ENCODE assay signal across 14 cellular contexts in genomic region chrX:83416273-83416672, GRCh38.
DNase-seq lines count a peak whose midpoint lies in the region; ATAC-seq, FAIRE-seq and TF ChIP-seq lines count a peak whose summit lies in the region.
"Had no signal": no experiment of that assay in that cellular context is flagged by ENCODE, and none has a peak within 500 bp of the region (broad histone marks: within the 10 kb centered on the region; RNA-seq: fewer than 3 reads in every experiment).

No MANE protein-coding gene starts in this region.

- H3K4me1 Mint-ChIP-seq in osteocyte (ENCODE audit: unreplicated experiment), result no peaks in the 10 kb centered on the region
- no peaks in the 10 kb centered on the region for H3K4me1 Mint-ChIP-seq in activated naive CD8-positive, alpha-beta T cell treated with anti-CD3 and anti-CD28 coated beads, Interleukin-2, amount 50 U/mL, for 24 hours
- H3K4me1 Mint-ChIP-seq: B cell had no signal

- H3K36me3 ChIP-seq in H1 (ENCODE audit: control insufficient read depth in 2 of 4, insufficient read depth in 4 of 4, low read length in 3 of 4) (no peaks in the 10 kb centered on the region), smooth muscle cell (ENCODE audit: low read depth) (no peaks in the 10 kb centered on the region)
- H3K36me3 ChIP-seq: lower lobe of right lung, SJCRH30, uterus had no signal

- no peaks in the 10 kb centered on the region for H3K9me3 ChIP-seq in H1 (ENCODE audit: insufficient read depth in 2 of 2, low read depth in 1 of 2, low read length in 1 of 2)
- no peaks in the 10 kb centered on the region for H3K9me3 ChIP-seq in smooth muscle cell (replicated peaks; ENCODE audit: low read depth)
- H3K9me3 ChIP-seq: lower lobe of right lung, SJCRH30, uterus had no signal

- no peak overlapping the region for H3K18ac ChIP-seq in H1 (ENCODE audit: extremely low read depth, low read length)

- no peak overlapping the region for H2BK12ac ChIP-seq in H1 (ENCODE audit: low read depth, low read length)

- H2BK5ac ChIP-seq in H1 (ENCODE audit: low read depth, low read length), result no peak overlapping the region

- no peak for TF ChIP-seq POLR2A in H1 (IDR thresholded peaks at IDR 0.05; ENCODE audit: control extremely low read depth in 1 of 2, low read depth in 2 of 2, low read length in 2 of 2)

- TF ChIP-seq CTCF in H1 (IDR thresholded peaks at IDR 0.05; ENCODE audit: control extremely low read depth in 1 of 3, insufficient read depth in 1 of 3, low read depth in 1 of 3, low read length in 3 of 3) (peak in 1 of 3 experiments; percentile 29; a peak in 1 of 4 replicates), smooth muscle cell (IDR thresholded peaks at IDR 0.05; ENCODE audit: borderline replicate concordance, insufficient read depth, poor library complexity, severe bottlenecking) (peak; percentile 42), osteocyte (IDR thresholded peaks at IDR 0.05) (no peak)

- no peak overlapping the region for H2BK120ac ChIP-seq in H1 (replicated peaks; ENCODE audit: low read depth, low read length)

- no peak overlapping the region for H2AK5ac ChIP-seq in H1 (ENCODE audit: low read depth, low read length)

- no peak overlapping the region for H3K9ac ChIP-seq in H1 (replicated peaks in 1 of 4; ENCODE audit: extremely low read depth in 1 of 4, low read depth in 3 of 4, low read length in 3 of 4)
- H3K9ac ChIP-seq in smooth muscle cell (ENCODE audit: low read depth), result no peak overlapping the region

- no peaks in the 10 kb centered on the region for H3K36me3 Mint-ChIP-seq in osteocyte (ENCODE audit: unreplicated experiment)
- no peaks in the 10 kb centered on the region for H3K36me3 Mint-ChIP-seq in activated naive CD8-positive, alpha-beta T cell treated with anti-CD3 and anti-CD28 coated beads, Interleukin-2, amount 50 U/mL, for 24 hours (ENCODE audit: low read depth)

- H4K5ac ChIP-seq in H1 (ENCODE audit: insufficient read length, low read depth, low read length), result no peak overlapping the region

- peak; percentile 29 to 33; a peak in 2 of 4 replicates for TF ChIP-seq RAD21 in H1 (IDR thresholded peaks at IDR 0.05 in 1 of 2, conservative IDR thresholded peaks at IDR 0.05 in 1 of 2; ENCODE audit: low read depth in 2 of 2, low read length in 2 of 2)

- H4K8ac ChIP-seq in H1 (ENCODE audit: extremely low read depth, insufficient read depth, low read length), result no peak overlapping the region

- no peaks in the 10 kb centered on the region for H3F3A ChIP-seq in smooth muscle cell (ENCODE audit: low read depth)

- POLR2A ChIA-PET in H1 (lab: Charles Lee; ENCODE audit: partially characterized antibody), result no interaction called here

- H3K23ac ChIP-seq in H1 (ENCODE audit: insufficient read length), result no peak overlapping the region

- H3K4me1 ChIP-seq in H1 (replicated peaks in 1 of 4; ENCODE audit: control insufficient read depth in 3 of 4, insufficient read depth in 4 of 4, low read length in 3 of 4) (no peaks in the 10 kb centered on the region), smooth muscle cell (ENCODE audit: low read depth) (no peaks in the 10 kb centered on the region)
- H3K4me1 ChIP-seq: lower lobe of right lung, SJCRH30, uterus had no signal

- H3K4ac ChIP-seq in H1 (replicated peaks; ENCODE audit: insufficient read length, low read depth, low read length), result no peak overlapping the region

- H3K27me3 Mint-ChIP-seq in osteocyte (ENCODE audit: unreplicated experiment), result no peaks in the 10 kb centered on the region
- no peaks in the 10 kb centered on the region for H3K27me3 Mint-ChIP-seq in activated naive CD8-positive, alpha-beta T cell treated with anti-CD3 and anti-CD28 coated beads, Interleukin-2, amount 50 U/mL, for 24 hours
- H3K27me3 Mint-ChIP-seq: B cell had no signal

- H3K27me3 ChIP-seq in H1 (replicated peaks in 1 of 4; ENCODE audit: control insufficient read depth in 3 of 4, extremely low read depth in 1 of 4, insufficient read depth in 3 of 4, low read length in 3 of 4) (no peaks in the 10 kb centered on the region), smooth muscle cell (ENCODE audit: low read depth) (no peaks in the 10 kb centered on the region)
- H3K27me3 ChIP-seq: SJCRH30, uterus had no signal

- H2BK15ac ChIP-seq in H1 (ENCODE audit: low read length), result no peak overlapping the region

- no peak overlapping the region for H2BK20ac ChIP-seq in H1 (ENCODE audit: low read length)

- H3K4me3 ChIP-seq in H1 (ENCODE audit: extremely low read depth in 1 of 4, insufficient read depth in 2 of 4, low read depth in 3 of 4, low read length in 4 of 4), result no peak overlapping the region
- H3K4me3 ChIP-seq in smooth muscle cell, result no peak overlapping the region
- H3K4me3 ChIP-seq: lower lobe of right lung, SJCRH30, uterus had no signal

- H3K4me3 Mint-ChIP-seq in osteocyte (ENCODE audit: unreplicated experiment), result no peak overlapping the region
- H3K4me3 Mint-ChIP-seq in activated naive CD8-positive, alpha-beta T cell treated with anti-CD3 and anti-CD28 coated beads, Interleukin-2, amount 50 U/mL, for 24 hours, result no peak overlapping the region
- H3K4me3 Mint-ChIP-seq: activated CD8-positive, alpha-beta T cell treated with anti-CD3 and anti-CD28 coated beads, Interleukin-2, amount 10 ng/mL, durations not matched to agents 7 days and 5 days; B cell had no signal

- H3K79me1 ChIP-seq in H1 (ENCODE audit: low read depth, low read length), result no peaks in the 10 kb centered on the region

- no peak overlapping the region for H3K27ac Mint-ChIP-seq in osteocyte (ENCODE audit: unreplicated experiment)
- H3K27ac Mint-ChIP-seq in activated naive CD8-positive, alpha-beta T cell treated with anti-CD3 and anti-CD28 coated beads, Interleukin-2, amount 50 U/mL, for 24 hours, result no peak overlapping the region
- H3K27ac Mint-ChIP-seq: activated CD8-positive, alpha-beta T cell treated with anti-CD3 and anti-CD28 coated beads, Interleukin-2, amount 10 ng/mL, durations not matched to agents 7 days and 5 days; B cell had no signal

- H3K4me2 ChIP-seq in H1 (ENCODE audit: insufficient read depth in 1 of 2, low read depth in 2 of 2, low read length in 2 of 2) (no peak overlapping the region), smooth muscle cell (no peak overlapping the region)

- no peak overlapping the region for H3K14ac ChIP-seq in H1 (ENCODE audit: insufficient read length)

- H3K79me2 ChIP-seq in H1 (ENCODE audit: control insufficient read depth in 1 of 2, insufficient read depth in 2 of 2, low read length in 2 of 2) (no peaks in the 10 kb centered on the region), smooth muscle cell (ENCODE audit: low read depth) (no peaks in the 10 kb centered on the region)

- H3K56ac ChIP-seq in H1 (replicated peaks; ENCODE audit: insufficient read length, low read depth, low read length), result no peak overlapping the region

- CTCF ChIA-PET in H1 (lab: Charles Lee; ENCODE audit: partially characterized antibody), result interaction anchor here (1.2 kb wide), 1 partner anchor 9 kb away, joined by 3 read pairs; no protein-coding TSS in a partner anchor

- ATAC-seq in activated naive CD8-positive, alpha-beta T cell treated with anti-CD3 and anti-CD28 coated beads, Interleukin-2, amount 50 U/mL, for 24 hours, result no peak
- ATAC-seq: activated CD8-positive, alpha-beta T cell treated with anti-CD3 and anti-CD28 coated beads, Interleukin-2, amount 10 ng/mL, durations not matched to agents 7 days and 5 days; lower lobe of right lung; right cardiac atrium had no signal

- no peak for FAIRE-seq in H1 (lab: Jason Lieb, UNC)

- DNase-seq in SIG-M5 treated with dmso at 0.1 percent for 504 hours (lab: John Stamatoyannopoulos, UW; ENCODE audit: unreplicated experiment), result peak; percentile 19
- no peak for DNase-seq in SIG-M5 (lab: John Stamatoyannopoulos, UW)
- peak; percentile 32 for DNase-seq in NAMALWA (ENCODE audit: low spot score)
- no peak for DNase-seq in H1 (ENCODE audit: low read depth in 1 of 2, low spot score in 2 of 2)
- no peak for DNase-seq in smooth muscle cell (lab: John Stamatoyannopoulos, UW; ENCODE audit: unreplicated experiment)
- DNase-seq in osteocyte (ENCODE audit: extremely low spot score, unreplicated experiment), result no peak
- DNase-seq in NCI-H2107 (lab: John Stamatoyannopoulos, UW), result no peak
- DNase-seq in activated naive CD8-positive, alpha-beta T cell treated with anti-CD3 and anti-CD28 coated beads, Interleukin-2, amount 50 U/mL, for 24 hours, result no peak
- DNase-seq: activated CD8-positive, alpha-beta T cell treated with anti-CD3 and anti-CD28 coated beads, Interleukin-2, amount 10 ng/mL, durations not matched to agents 7 days and 5 days; lower lobe of right lung; right cardiac atrium; uterus had no signal

- peaks cover 40% of the 10 kb centered on the region for H3K9me3 Mint-ChIP-seq in osteocyte (ENCODE audit: unreplicated experiment)
- H3K9me3 Mint-ChIP-seq in activated naive CD8-positive, alpha-beta T cell treated with anti-CD3 and anti-CD28 coated beads, Interleukin-2, amount 50 U/mL, for 24 hours, result no peaks in the 10 kb centered on the region

- no peaks in the 10 kb centered on the region for H4K20me1 ChIP-seq in H1 (replicated peaks in 1 of 2; ENCODE audit: control insufficient read depth in 1 of 2, insufficient read depth in 2 of 2, low read length in 2 of 2)
- no peaks in the 10 kb centered on the region for H4K20me1 ChIP-seq in smooth muscle cell (ENCODE audit: low read depth)

- H4K91ac ChIP-seq in H1 (replicated peaks; ENCODE audit: insufficient read length, low read length), result no peak overlapping the region

- H3K27ac ChIP-seq in H1 (ENCODE audit: low read depth, low read length), result no peak overlapping the region
- no peak overlapping the region for H3K27ac ChIP-seq in smooth muscle cell (ENCODE audit: low read depth)
- H3K27ac ChIP-seq: lower lobe of right lung, SJCRH30, uterus had no signal

- no peak overlapping the region for H2AFZ ChIP-seq in H1 (ENCODE audit: low read length)
- H2AFZ ChIP-seq in smooth muscle cell (ENCODE audit: low read depth), result no peak overlapping the region

- WGBS in H1 (ENCODE audit: extremely low coverage in 1 of 2, insufficient coverage in 1 of 2, insufficient read length in 1 of 2, insufficient replicate concordance in 2 of 2, low coverage in 1 of 2, low lambda C conversion rate in 2 of 2, missing lambda C conversion rate in 1 of 2), 2 experiments, result 45% methylated on average over 2 of the region's 2 CpGs; no CpG with 5 or more reads in 1 of the 2 experiments
- 29% methylated on average over 2 of the region's 2 CpGs for WGBS in smooth muscle cell (ENCODE audit: low lambda C conversion rate)

- no peak for TF ChIP-seq EP300 in H1 (IDR thresholded peaks at IDR 0.05; ENCODE audit: borderline replicate concordance in 1 of 2, low read depth in 2 of 2, low read length in 2 of 2)

- no peaks in the 10 kb centered on the region for H3K23me2 ChIP-seq in H1 (ENCODE audit: low read depth, low read length)

TF ChIP-seq in H1, 55 proteins besides CTCF, POLR2A, EP300 and RAD21:
- no peak for TF ChIP-seq SP2 (IDR thresholded peaks at IDR 0.05; ENCODE audit: low read length)
- no peak for TF ChIP-seq NANOG (IDR thresholded peaks at IDR 0.05; ENCODE audit: insufficient read depth, low read depth, low read length, poor library complexity, severe bottlenecking)
- no peak for TF ChIP-seq KDM4A (IDR thresholded peaks at IDR 0.05; ENCODE audit: low read depth, low read length, severe bottlenecking)
- TF ChIP-seq EZH2 (IDR thresholded peaks at IDR 0.05; ENCODE audit: low read depth, low read length, severe bottlenecking), result no peak

Comparison
In these comparisons a context has a peak if more than half of its experiments do, and no peak if none do; other contexts are left out.
1. DNase-seq: peak in SIG-M5 treated with dmso at 0.1 percent for 504 hours (single experiment) and NAMALWA (single experiment); none in SIG-M5 (single experiment), H1 (0 of 2), smooth muscle cell (single experiment), osteocyte (single experiment), NCI-H2107 (single experiment) and activated naive CD8-positive, alpha-beta T cell treated with anti-CD3 and anti-CD28 coated beads, Interleukin-2, amount 50 U/mL, for 24 hours (single experiment).